In the genomic region with DNA sequence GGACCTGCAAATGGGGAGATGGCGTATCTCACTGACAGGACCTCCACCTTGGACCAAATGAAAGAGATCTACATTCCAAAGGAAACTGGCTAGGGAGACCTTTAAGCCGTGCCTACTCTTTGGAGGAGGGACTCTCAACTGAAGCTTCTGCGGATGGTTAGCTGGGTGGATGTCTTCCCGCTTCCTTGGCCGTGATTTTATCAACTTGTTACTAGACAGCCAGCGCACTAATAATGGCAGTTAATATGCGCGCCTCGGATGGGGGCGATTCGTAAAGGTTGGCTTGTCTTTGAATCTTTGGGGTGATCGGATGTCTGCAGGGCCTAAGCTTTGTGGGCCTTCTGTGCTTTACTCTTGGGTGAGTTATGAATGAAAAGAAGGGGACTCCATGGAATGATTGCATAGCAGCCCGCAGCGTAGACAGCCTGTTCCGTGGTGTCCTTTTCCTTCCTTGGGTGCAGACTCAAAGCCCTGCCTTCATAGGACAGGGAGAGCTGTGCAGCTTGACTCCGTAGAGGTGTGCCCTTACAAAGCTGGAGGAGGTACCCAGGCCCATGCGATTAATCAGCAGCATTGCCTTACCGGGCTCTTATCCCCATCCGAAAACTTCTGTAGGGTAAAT, we compare ENCODE assay signal across 8 cellular contexts. TPM values are rescaled to one million over a fixed set of nuclear protein-coding genes. Genes with fewer than 3 reads are reported as not detected.
DNase-seq lines count a peak whose midpoint lies in the region; ATAC-seq and TF ChIP-seq lines count a peak whose summit lies in the region.

No MANE protein-coding gene starts in this region.

- no peaks in the 10 kb centered on the region for H3F3A ChIP-seq in DOHH2 (ENCODE audit: control insufficient read depth, insufficient read depth)

- in situ Hi-C loops in Panc1 (cut with HindIII; ENCODE audit: low pct_unique_long_range_greater_than_20kb, low sequenced_read_pairs) (no loop called here), GM13976 (cut with MboI; ENCODE audit: low sequenced_read_pairs, unreplicated experiment) (no loop called here)

- H3K36me3 ChIP-seq in DOHH2 (ENCODE audit: control insufficient read depth, low read length), result no peaks in the 10 kb centered on the region
- H3K36me3 ChIP-seq in Panc1 (ENCODE audit: control insufficient read depth, insufficient read depth, low read length), result no peaks in the 10 kb centered on the region
- H3K36me3 ChIP-seq in esophagus muscularis mucosa, result no peaks in the 10 kb centered on the region
- H3K36me3 ChIP-seq in parathyroid adenoma (ENCODE audit: control insufficient read depth, insufficient read depth, low read length), result no peaks in the 10 kb centered on the region

- CTCF ChIA-PET in Panc1 (lab: Charles Lee), result no interaction called here

- TF ChIP-seq EP300 in esophagus muscularis mucosa (IDR thresholded peaks at IDR 0.05), result no peak

- H2AFZ ChIP-seq in parathyroid adenoma, result no peak overlapping the region

- no peak overlapping the region for H3K4me3 ChIP-seq in DOHH2 (ENCODE audit: low read length)
- peak overlapping the region; percentile 51 to 60 for H3K4me3 ChIP-seq in Panc1 (ENCODE audit: low read depth in 2 of 2, low read length in 2 of 2)
- peak overlapping the region; percentile 59 to 89 (median 74) for H3K4me3 ChIP-seq in esophagus muscularis mucosa
- peak overlapping the region; percentile 60 for H3K4me3 ChIP-seq in parathyroid adenoma (ENCODE audit: low read depth, low read length)

- H3K79me2 ChIP-seq in DOHH2 (ENCODE audit: control insufficient read depth, low read length) (no peaks in the 10 kb centered on the region), parathyroid adenoma (peaks cover 2% of the 10 kb centered on the region)

- H3K4me2 ChIP-seq in DOHH2 (ENCODE audit: low read length) (peak overlapping the region; percentile 37; the same call in 1 of the 2 replicates), parathyroid adenoma (ENCODE audit: low read length) (peak overlapping the region; percentile 88)

- intact Hi-C loops in Panc1 (cut with micrococcal nuclease; ENCODE audit: unreplicated experiment), result no loop called here
- intact Hi-C loops in esophagus muscularis mucosa (cut with DNase I), result loop anchor here (10.0 kb wide), 1 partner anchor 150 kb away; no protein-coding TSS in a partner anchor

- H4K20me1 ChIP-seq in DOHH2 (ENCODE audit: control insufficient read depth, insufficient read depth, low read depth, low read length), result no peaks in the 10 kb centered on the region

- no peak overlapping the region for H3K27ac ChIP-seq in DOHH2 (ENCODE audit: low read depth, low read length)
- H3K27ac ChIP-seq in Panc1 (ENCODE audit: low read length), result no peak overlapping the region
- peak overlapping the region in 1 of 4 donors; percentile 76 for H3K27ac ChIP-seq in esophagus muscularis mucosa (replicated peaks in 1 of 4)
- H3K27ac ChIP-seq in parathyroid adenoma, result no peak overlapping the region

- POLR2A ChIA-PET in Panc1 (lab: Charles Lee), result no interaction called here

- DNase-seq in Panc1 (ENCODE audit: low read depth, low spot score) (no peak), esophagus muscularis mucosa (ENCODE audit: extremely low spot score) (no peak), GM13976 (ENCODE audit: low spot score) (no peak)
- DNase-seq in activated CD4-positive, CD25-positive, alpha-beta regulatory T cell treated with anti-CD3 and anti-CD28 coated beads, Interleukin-2, amount 50 U/mL, for 72 hours, result no peak
- DNase-seq in activated effector memory CD4-positive, alpha-beta T cell treated with anti-CD3 and anti-CD28 coated beads, Interleukin-2, amount 50 U/mL, for 16 hours, result no peak
- no peak for DNase-seq in effector CD4-positive, alpha-beta T cell

- H3K9me3 ChIP-seq in DOHH2 (ENCODE audit: control insufficient read depth, insufficient read depth, low read length) (no peaks in the 10 kb centered on the region), Panc1 (ENCODE audit: control insufficient read depth, insufficient read depth, low read depth, low read length) (no peaks in the 10 kb centered on the region), esophagus muscularis mucosa (no peaks in the 10 kb centered on the region), parathyroid adenoma (ENCODE audit: control insufficient read depth, low read length) (no peaks in the 10 kb centered on the region)

- H3K27me3 ChIP-seq in DOHH2 (ENCODE audit: control insufficient read depth, low read length), result peaks cover 34% of the 10 kb centered on the region
- no peaks in the 10 kb centered on the region for H3K27me3 ChIP-seq in Panc1 (ENCODE audit: control insufficient read depth, insufficient read depth, low read length)
- no peaks in the 10 kb centered on the region for H3K27me3 ChIP-seq in esophagus muscularis mucosa
- H3K27me3 ChIP-seq in parathyroid adenoma (ENCODE audit: control insufficient read depth, insufficient read depth, low read length), result no peaks in the 10 kb centered on the region

- no peak for TF ChIP-seq POLR2A in esophagus muscularis mucosa (IDR thresholded peaks at IDR 0.05; ENCODE audit: low read depth)

- BruUV-seq in Panc1 (replicated peaks; lab: Mats Ljungman, UMichigan), result no TSS peak

- H3K9ac ChIP-seq in parathyroid adenoma, result no peak overlapping the region

- 89% methylated on average over 13 of the region's 19 CpGs for WGBS in esophagus muscularis mucosa

- no peaks in the 10 kb centered on the region for H3K9me2 ChIP-seq in DOHH2 (replicated peaks; ENCODE audit: control insufficient read depth, low read length)

- ATAC-seq in Panc1, result no peak

- TF ChIP-seq CTCF in DOHH2 (IDR thresholded peaks at IDR 0.05; ENCODE audit: low read depth, low read length, poor library complexity, severe bottlenecking) (no peak), Panc1 (IDR thresholded peaks at IDR 0.05) (no peak), esophagus muscularis mucosa (IDR thresholded peaks at IDR 0.05) (no peak), parathyroid adenoma (IDR thresholded peaks at IDR 0.05) (no peak), GM13976 (IDR thresholded peaks at IDR 0.05; ENCODE audit: borderline replicate concordance, control extremely low read depth, extremely low read depth, insufficient read depth, missing control alignments) (no peak)

- peaks cover 4% of the 10 kb centered on the region; the same call in 1 of the 2 replicates for H3K4me1 ChIP-seq in DOHH2 (ENCODE audit: control insufficient read depth, low read length)
- peaks cover 14% of the 10 kb centered on the region for H3K4me1 ChIP-seq in Panc1 (ENCODE audit: control insufficient read depth, insufficient read depth, low read length)
- H3K4me1 ChIP-seq in esophagus muscularis mucosa, result peaks cover 19 to 58% (median 52%) of the 10 kb centered on the region in 4 donors
- H3K4me1 ChIP-seq in parathyroid adenoma, result no peaks in the 10 kb centered on the region

RNA-seq across cellular contexts. Expression of a gene that starts 1.5 kb away (rescaled TPM):
- total RNA-seq in Panc1 (2021; ENCODE audit: unreplicated experiment) (7.3 TPM), esophagus muscularis mucosa (10 to 100 TPM; 12.9 to 29.7 (median 21.9) TPM)
- 5.3 TPM for polyA plus RNA-seq in Panc1 (2012; ENCODE audit: insufficient read length)
